Comparison of ENCODE assay signal across 8 cellular contexts in genomic region chr7:6160191-6160623, GRCh38. TPM values are rescaled to one million over a fixed set of nuclear protein-coding genes. Genes with fewer than 3 reads are reported as not detected.
DNase-seq lines count a peak whose midpoint lies in the region; ATAC-seq and TF ChIP-seq lines count a peak whose summit lies in the region.

No MANE protein-coding gene starts in this region.

- H3K4me3 ChIP-seq in BE2C (ENCODE audit: low read depth, low read length) (0 out of 2 replicates have a peak overlapping the region, but pooled peaks have one; percentile 14), HUES64 (ENCODE audit: low read length) (no peak overlapping the region), spleen (no peak overlapping the region)

- WGBS in HUES64 = 72% methylated on average over 15 of the region's 15 CpGs
- 65 to 78% (median 71%) methylated on average over 15 of the region's 15 CpGs for whole genome bisulfite sequencing in spleen, 5 donors

- peak overlapping the region; percentile 31 to 89 (median 81) for H3K27ac Mint-ChIP-seq in brain

- no peak for ATAC-seq in GM19351 (IDR thresholded peaks at IDR 0.05; ENCODE audit: unreplicated experiment)

- H3K9me3 Mint-ChIP-seq in brain = no peaks in the 10 kb centered on the region

- no peaks in the 10 kb centered on the region for H3K9me3 ChIP-seq in BE2C
- no peaks in the 10 kb centered on the region for H3K9me3 ChIP-seq in HUES64 (ENCODE audit: insufficient read depth, low read depth, low read length)
- H3K9me3 ChIP-seq in spleen = no peaks in the 10 kb centered on the region

- H3K27ac ChIP-seq in HUES64 (ENCODE audit: low read depth, low read length) (peak overlapping the region; percentile 25; the same call in 1 of the 2 replicates), spleen (peak overlapping the region in 1 of 8 donors; percentile 2)

- H3K27me3 ChIP-seq in BE2C (no peaks in the 10 kb centered on the region), HUES64 (ENCODE audit: insufficient read depth, low read length) (no peaks in the 10 kb centered on the region), spleen (replicated peaks in 1 of 7) (no peaks in the 10 kb centered on the region)

- peak overlapping the region in 2 of 5 experiments; percentile 46 to 68 for H3K4me3 Mint-ChIP-seq in brain

- intact Hi-C loops in spleen (cut with DNase I; ENCODE audit: low total_unique reads) = loop anchor here (2.0 kb wide), 1 partner anchor 163 kb away; no protein-coding TSS in a partner anchor

- H3K36me3 ChIP-seq in BE2C = peaks cover 75% of the 10 kb centered on the region
- peaks cover 73% of the 10 kb centered on the region for H3K36me3 ChIP-seq in HUES64 (ENCODE audit: insufficient read depth, low read length)
- peaks cover 0 to 100% (median 49%) of the 10 kb centered on the region in 6 donors for H3K36me3 ChIP-seq in spleen

- TF ChIP-seq POLR2A in spleen (IDR thresholded peaks at IDR 0.05) = no peak

- H3K4me1 ChIP-seq in BE2C (peaks cover 21% of the 10 kb centered on the region), HUES64 (ENCODE audit: insufficient read depth, low read length) (no peaks in the 10 kb centered on the region), spleen (peaks cover 0 to 27% (median 3%) of the 10 kb centered on the region in 6 donors)

- peaks cover 14% of the 10 kb centered on the region for H3K4me1 Mint-ChIP-seq in brain

- H3K36me3 Mint-ChIP-seq in brain = peaks cover 59% of the 10 kb centered on the region

- no peak overlapping the region for H3K9ac ChIP-seq in HUES64 (ENCODE audit: low read depth, low read length)

- peak; percentile 83 for TF ChIP-seq CTCF in BE2C (IDR thresholded peaks at IDR 0.05; ENCODE audit: low read depth, low read length)
- peak; percentile 80 to 82 for TF ChIP-seq CTCF in brain (conservative IDR thresholded peaks at IDR 0.05)
- TF ChIP-seq CTCF in spleen (IDR thresholded peaks at IDR 0.05 in 8 of 11, conservative IDR thresholded peaks at IDR 0.05 in 3 of 11) = peak in 9 of 11 experiments; percentile 38 to 69 (median 59)

- DNase-seq in BE2C (peak; percentile 82), iPS-NIHi7 (ENCODE audit: extremely low spot score) (peak; percentile 92), spleen (no peak), T-helper 9 cell (no peak)
- DNase-seq in activated naive CD4-positive, alpha-beta T cell treated with Interleukin-2 at 50 U/mL for 16 hours = no peak

- no peaks in the 10 kb centered on the region for H3K27me3 Mint-ChIP-seq in brain

RNA-seq across cellular contexts. Expression of gene USP42, which starts 55.5 kb away (rescaled TPM):
- polyA plus RNA-seq in BE2C (2012; ENCODE audit: insufficient read depth, insufficient read length, low read depth) = 16.3 TPM
- 12.4 TPM for polyA plus RNA-seq in HUES64 (2013, experiment 1 of 2)
- 13.3 TPM for polyA plus RNA-seq in HUES64 (2013, experiment 2 of 2)
- 6.9 TPM for polyA plus RNA-seq in brain (ENCODE audit: insufficient read depth, low read depth, low replicate concordance)
- 10 to 100 TPM in 5 of 7 donors, 1 to 10 TPM in 2; 9.3 to 14.7 (median 11.8) TPM for total RNA-seq in spleen
- polyA plus RNA-seq in spleen = 1 to 10 TPM; 2.2 to 3.8 (median 3.0) TPM

Comparison
In these comparisons a context has a peak if more than half of its experiments do, and no peak if none do; other contexts are left out.
1. DNase-seq: peak in BE2C (single experiment) and iPS-NIHi7 (single experiment); none in spleen (single experiment), T-helper 9 cell (single experiment) and activated naive CD4-positive, alpha-beta T cell treated with Interleukin-2 at 50 U/mL for 16 hours (single experiment).
2. Peak in every context shown above with its lines, with median percentiles within 50 percentile points of each other: CTCF ChIP-seq.